In the genomic region with DNA sequence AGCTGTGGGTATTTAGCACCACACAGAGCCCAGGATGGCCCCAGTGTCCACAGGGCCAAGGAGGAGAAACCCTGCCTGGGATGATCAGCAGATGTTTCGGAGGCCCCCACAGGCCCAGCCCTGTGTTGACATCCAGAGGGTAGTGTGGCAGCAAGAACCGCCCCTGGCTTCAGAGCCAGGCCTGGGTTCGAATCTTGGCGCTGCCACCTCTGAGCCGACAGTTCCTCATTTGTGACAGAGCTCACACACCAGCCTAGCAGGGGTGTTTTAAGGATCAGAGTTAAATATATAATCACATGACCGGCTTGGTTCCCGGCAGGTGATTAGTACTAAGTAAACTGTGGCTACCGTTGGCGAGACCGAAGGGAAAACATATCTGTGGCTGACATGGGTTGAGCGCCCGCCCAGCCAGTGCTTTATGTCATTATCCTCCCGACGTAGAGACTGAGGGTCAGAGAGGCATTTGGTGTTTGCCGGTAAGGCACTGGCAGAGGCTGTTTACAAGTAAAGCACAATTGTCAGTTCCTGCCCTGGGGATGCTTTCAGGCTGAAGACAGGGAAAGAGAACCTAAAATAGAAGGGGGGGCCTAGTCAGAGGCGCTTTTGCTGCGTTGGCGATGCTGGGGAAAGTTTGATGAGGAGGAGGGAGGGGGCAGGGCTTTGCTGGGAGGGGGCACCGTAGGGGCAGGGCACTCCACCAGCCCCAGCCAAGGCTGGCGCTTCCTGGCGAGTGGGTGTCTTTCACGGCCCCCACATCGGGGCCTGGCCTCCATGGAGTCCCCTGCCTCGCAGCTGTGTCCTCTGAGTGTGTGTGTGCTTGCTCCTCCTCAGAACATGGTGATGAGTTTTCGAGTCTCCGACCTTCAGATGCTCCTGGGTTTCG, we compare ENCODE assay signal across 1 cellular context.
TF ChIP-seq lines count a peak whose summit lies in the region.

No MANE protein-coding gene starts in this region.

TF ChIP-seq in liver, 16 proteins besides CTCF, POLR2A, EP300 and RAD21 (continued from another document):
- TF ChIP-seq, protein P1, sequence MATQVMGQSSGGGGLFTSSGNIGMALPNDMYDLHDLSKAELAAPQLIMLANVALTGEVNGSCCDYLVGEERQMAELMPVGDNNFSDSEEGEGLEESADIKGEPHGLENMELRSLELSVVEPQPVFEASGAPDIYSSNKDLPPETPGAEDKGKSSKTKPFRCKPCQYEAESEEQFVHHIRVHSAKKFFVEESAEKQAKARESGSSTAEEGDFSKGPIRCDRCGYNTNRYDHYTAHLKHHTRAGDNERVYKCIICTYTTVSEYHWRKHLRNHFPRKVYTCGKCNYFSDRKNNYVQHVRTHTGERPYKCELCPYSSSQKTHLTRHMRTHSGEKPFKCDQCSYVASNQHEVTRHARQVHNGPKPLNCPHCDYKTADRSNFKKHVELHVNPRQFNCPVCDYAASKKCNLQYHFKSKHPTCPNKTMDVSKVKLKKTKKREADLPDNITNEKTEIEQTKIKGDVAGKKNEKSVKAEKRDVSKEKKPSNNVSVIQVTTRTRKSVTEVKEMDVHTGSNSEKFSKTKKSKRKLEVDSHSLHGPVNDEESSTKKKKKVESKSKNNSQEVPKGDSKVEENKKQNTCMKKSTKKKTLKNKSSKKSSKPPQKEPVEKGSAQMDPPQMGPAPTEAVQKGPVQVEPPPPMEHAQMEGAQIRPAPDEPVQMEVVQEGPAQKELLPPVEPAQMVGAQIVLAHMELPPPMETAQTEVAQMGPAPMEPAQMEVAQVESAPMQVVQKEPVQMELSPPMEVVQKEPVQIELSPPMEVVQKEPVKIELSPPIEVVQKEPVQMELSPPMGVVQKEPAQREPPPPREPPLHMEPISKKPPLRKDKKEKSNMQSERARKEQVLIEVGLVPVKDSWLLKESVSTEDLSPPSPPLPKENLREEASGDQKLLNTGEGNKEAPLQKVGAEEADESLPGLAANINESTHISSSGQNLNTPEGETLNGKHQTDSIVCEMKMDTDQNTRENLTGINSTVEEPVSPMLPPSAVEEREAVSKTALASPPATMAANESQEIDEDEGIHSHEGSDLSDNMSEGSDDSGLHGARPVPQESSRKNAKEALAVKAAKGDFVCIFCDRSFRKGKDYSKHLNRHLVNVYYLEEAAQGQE (IDR thresholded peaks at IDR 0.05): peak; percentile 35
- TF ChIP-seq HNF4A (conservative IDR thresholded peaks at IDR 0.05) (peak; percentile 21 to 65), HNF4G (IDR thresholded peaks at IDR 0.05) (no peak)
- TF ChIP-seq, protein P2, sequence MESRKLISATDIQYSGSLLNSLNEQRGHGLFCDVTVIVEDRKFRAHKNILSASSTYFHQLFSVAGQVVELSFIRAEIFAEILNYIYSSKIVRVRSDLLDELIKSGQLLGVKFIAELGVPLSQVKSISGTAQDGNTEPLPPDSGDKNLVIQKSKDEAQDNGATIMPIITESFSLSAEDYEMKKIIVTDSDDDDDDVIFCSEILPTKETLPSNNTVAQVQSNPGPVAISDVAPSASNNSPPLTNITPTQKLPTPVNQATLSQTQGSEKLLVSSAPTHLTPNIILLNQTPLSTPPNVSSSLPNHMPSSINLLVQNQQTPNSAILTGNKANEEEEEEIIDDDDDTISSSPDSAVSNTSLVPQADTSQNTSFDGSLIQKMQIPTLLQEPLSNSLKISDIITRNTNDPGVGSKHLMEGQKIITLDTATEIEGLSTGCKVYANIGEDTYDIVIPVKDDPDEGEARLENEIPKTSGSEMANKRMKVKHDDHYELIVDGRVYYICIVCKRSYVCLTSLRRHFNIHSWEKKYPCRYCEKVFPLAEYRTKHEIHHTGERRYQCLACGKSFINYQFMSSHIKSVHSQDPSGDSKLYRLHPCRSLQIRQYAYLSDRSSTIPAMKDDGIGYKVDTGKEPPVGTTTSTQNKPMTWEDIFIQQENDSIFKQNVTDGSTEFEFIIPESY (IDR thresholded peaks at IDR 0.05): no peak
- TF ChIP-seq, protein P3, sequence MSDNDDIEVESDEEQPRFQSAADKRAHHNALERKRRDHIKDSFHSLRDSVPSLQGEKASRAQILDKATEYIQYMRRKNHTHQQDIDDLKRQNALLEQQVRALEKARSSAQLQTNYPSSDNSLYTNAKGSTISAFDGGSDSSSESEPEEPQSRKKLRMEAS (IDR thresholded peaks at IDR 0.05): no peak
